Comparison of ENCODE assay signal across 8 cellular contexts in genomic region chr12:104381721-104382480, GRCh38.
A peak's percentile ranks its signal among the peaks of the same experiment; 100 is the strongest.
DNase-seq lines count a peak whose midpoint lies in the region; TF ChIP-seq lines count a peak whose summit lies in the region.

No MANE protein-coding gene starts in this region.

- H3K4me1 Mint-ChIP-seq in activated naive CD4-positive, alpha-beta T cell treated with anti-CD3 and anti-CD28 coated beads, Interleukin-2, amount 10 ng/mL, durations not matched to agents 7 days and 5 days: peaks cover 8% of the 10 kb centered on the region
- H3K4me1 Mint-ChIP-seq in type B pancreatic cell (ENCODE audit: unreplicated experiment): peaks cover 4% of the 10 kb centered on the region

- no peak overlapping the region for H3K27ac Mint-ChIP-seq in activated naive CD4-positive, alpha-beta T cell treated with anti-CD3 and anti-CD28 coated beads, Interleukin-2, amount 10 ng/mL, durations not matched to agents 7 days and 5 days
- no peak overlapping the region for H3K27ac Mint-ChIP-seq in type B pancreatic cell

- no peaks in the 10 kb centered on the region for H3K36me3 Mint-ChIP-seq in activated naive CD4-positive, alpha-beta T cell treated with anti-CD3 and anti-CD28 coated beads, Interleukin-2, amount 10 ng/mL, durations not matched to agents 7 days and 5 days
- H3K36me3 Mint-ChIP-seq in type B pancreatic cell: no peaks in the 10 kb centered on the region

- intact Hi-C loops in head of caudate nucleus (cut with DNase I): loop anchor here (5.0 to 10.0 kb wide), 2 partner anchors 490 to 673 kb away; no protein-coding TSS in a partner anchor

- H3K4me3 ChIP-seq in AG09309 (ENCODE audit: control insufficient read depth, low read depth, low read length): no peak overlapping the region

- no peak for DNase-seq in AG09309 (ENCODE audit: low read depth)
- peak; percentile 70 for DNase-seq in GM19238 (ENCODE audit: insufficient read length, low spot score)
- peak; percentile 67 for DNase-seq in MV-4-11 (lab: John Stamatoyannopoulos, UW)
- peak; percentile 85 for DNase-seq in SK-MEL-5 (ENCODE audit: low read depth, low spot score)
- peak; percentile 87 for DNase-seq in activated naive CD4-positive, alpha-beta T cell treated with anti-CD3 and anti-CD28 coated beads, Interleukin-2, amount 10 ng/mL, durations not matched to agents 7 days and 5 days
- peak; percentile 67 to 93 (median 83) for DNase-seq in head of caudate nucleus
- peak; percentile 82 for DNase-seq in pons (ENCODE audit: low spot score)
- DNase-seq in type B pancreatic cell (ENCODE audit: extremely low spot score, unreplicated experiment): peak; percentile 80

- H3K9me3 Mint-ChIP-seq in activated naive CD4-positive, alpha-beta T cell treated with anti-CD3 and anti-CD28 coated beads, Interleukin-2, amount 10 ng/mL, durations not matched to agents 7 days and 5 days: no peaks in the 10 kb centered on the region
- no peaks in the 10 kb centered on the region for H3K9me3 Mint-ChIP-seq in type B pancreatic cell

- H3K4me3 Mint-ChIP-seq in activated naive CD4-positive, alpha-beta T cell treated with anti-CD3 and anti-CD28 coated beads, Interleukin-2, amount 10 ng/mL, durations not matched to agents 7 days and 5 days: no peak overlapping the region
- H3K4me3 Mint-ChIP-seq in type B pancreatic cell: no peak overlapping the region

- in situ Hi-C loops in SK-MEL-5 (cut with HindIII; ENCODE audit: low pct_unique_long_range_greater_than_20kb, low sequenced_read_pairs): no loop called here

- CTCF ChIA-PET in activated naive CD4-positive, alpha-beta T cell treated with anti-CD3 and anti-CD28 coated beads, Interleukin-2, amount 10 ng/mL, durations not matched to agents 7 days and 5 days (lab: Charles Lee): interaction anchor here (0.6 to 3.6 kb wide), 71 partner anchors 9 to 726 kb away, joined by 3 to 50 read pairs (median 4); partner anchors contain the start of genes CHST11 and WASHC4

- H3K27me3 Mint-ChIP-seq in activated naive CD4-positive, alpha-beta T cell treated with anti-CD3 and anti-CD28 coated beads, Interleukin-2, amount 10 ng/mL, durations not matched to agents 7 days and 5 days: peaks cover 33% of the 10 kb centered on the region
- H3K27me3 Mint-ChIP-seq in type B pancreatic cell: peaks cover 7% of the 10 kb centered on the region

- TF ChIP-seq CTCF in AG09309 (IDR thresholded peaks at IDR 0.05; ENCODE audit: control insufficient read depth, insufficient read depth, low read depth, low read length, missing control alignments): peak; percentile 96
- peak; percentile 97 for TF ChIP-seq CTCF in type B pancreatic cell (conservative IDR thresholded peaks at IDR 0.05)
